Comparison of ENCODE assay signal across 9 cellular contexts in the genomic region with DNA sequence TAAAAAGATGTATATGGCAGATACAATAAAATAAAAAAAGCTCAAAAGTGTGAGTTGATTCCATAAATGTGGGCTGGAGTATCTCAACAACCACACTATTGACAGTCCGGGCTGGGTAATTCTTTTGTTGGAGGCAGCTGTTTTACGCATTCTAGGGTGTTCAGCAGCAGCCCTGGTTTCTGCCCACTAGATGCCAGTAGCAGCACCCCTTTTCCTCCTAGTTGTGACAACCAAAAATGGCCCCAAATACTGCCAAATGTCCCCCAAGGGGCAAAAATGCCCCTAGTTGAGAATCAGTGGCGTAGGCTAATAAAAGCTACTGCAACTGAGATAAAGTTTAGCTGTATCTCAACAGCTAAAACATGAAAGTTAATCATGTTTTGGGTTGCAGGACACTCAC. TPM values are rescaled to one million over a fixed set of nuclear protein-coding genes. Genes with fewer than 3 reads are reported as not detected.
DNase-seq lines count a peak whose midpoint lies in the region; ATAC-seq, FAIRE-seq and TF ChIP-seq lines count a peak whose summit lies in the region.
"Had no signal": no experiment of that assay in that cellular context is flagged by ENCODE, and none has a peak within 500 bp of the region (broad histone marks: within the 10 kb centered on the region; RNA-seq: fewer than 3 reads in every experiment).

No MANE protein-coding gene starts in this region.

- TF ChIP-seq RAD21 in A549 (conservative IDR thresholded peaks at IDR 0.05 in 1 of 2, IDR thresholded peaks at IDR 0.05 in 1 of 2): peak; percentile 55 to 61

- no peak overlapping the region for H3K4me3 ChIP-seq in A549

- TF ChIP-seq EP300 in A549 (IDR thresholded peaks at IDR 0.05): no peak

- no peaks in the 10 kb centered on the region for H3K4me1 ChIP-seq in A549

- peaks cover 9% of the 10 kb centered on the region; the same call in 2 of the 3 replicates for H3K9me3 ChIP-seq in A549

- no peak for FAIRE-seq in A549 (lab: Jason Lieb, UNC)
- FAIRE-seq: colon had no signal

- POLR2A ChIA-PET in A549 (lab: Yijun Ruan, JAX): no interaction called here

- CTCF ChIA-PET in A549 (lab: Yijun Ruan, JAX): interaction anchor here (0.6 to 1.2 kb wide), 3 partner anchors 37 to 252 kb away, joined by 3 to 5 read pairs (median 4); no protein-coding TSS in a partner anchor

- 89% methylated on average over 3 of the region's 3 CpGs for WGBS in A549 (ENCODE audit: missing lambda C conversion rate)

- intact Hi-C loops in Right ventricle myocardium superior (cut with DNase I): no loop called here

- TF ChIP-seq CTCF in A549 (IDR thresholded peaks at IDR 0.05) (peak; percentile 46), GM12873 (IDR thresholded peaks at IDR 0.05; ENCODE audit: insufficient read depth, low read depth, low read length, missing control alignments) (peak; percentile 56)

- H3K4me2 ChIP-seq in A549: no peak overlapping the region

- no peak for TF ChIP-seq POLR2A in A549 (IDR thresholded peaks at IDR 0.05; ENCODE audit: low read length)

- ATAC-seq in A549: peak; percentile 69 to 84
- peak; percentile 78 for ATAC-seq in Right ventricle myocardium superior (ENCODE audit: poor library complexity)
- ATAC-seq in HG02884 (IDR thresholded peaks at IDR 0.05; ENCODE audit: unreplicated experiment): no peak
- ATAC-seq in GM19351 (IDR thresholded peaks at IDR 0.05; ENCODE audit: unreplicated experiment): no peak

- DNase-seq in A549 (ENCODE audit: low read depth in 1 of 2, low spot score in 1 of 2) (peak in 1 of 2 experiments; percentile 32), Right ventricle myocardium superior (no peak), NCI-H774 (lab: John Stamatoyannopoulos, UW) (no peak)
- DNase-seq in activated CD4-positive, alpha-beta T cell treated with anti-CD3 and anti-CD28 coated beads for 4 hours: peak; percentile 16 to 33
- DNase-seq in stimulated activated CD8-positive, alpha-beta memory T cell treated with anti-CD3 and anti-CD28 coated beads, Interleukin-12 subunit alpha, Interleukin-12 subunit beta, amount 100 ng/mL, for 1 hour (ENCODE audit: low read depth): peak; percentile 9

- no peak overlapping the region for H3K27ac ChIP-seq in A549

TF ChIP-seq in A549, 52 proteins besides CTCF, POLR2A, EP300 and RAD21:
- peak; percentile 34; the same call in 1 of the 3 replicates for TF ChIP-seq SMC3 (IDR thresholded peaks at IDR 0.05)
- TF ChIP-seq, protein P1, sequence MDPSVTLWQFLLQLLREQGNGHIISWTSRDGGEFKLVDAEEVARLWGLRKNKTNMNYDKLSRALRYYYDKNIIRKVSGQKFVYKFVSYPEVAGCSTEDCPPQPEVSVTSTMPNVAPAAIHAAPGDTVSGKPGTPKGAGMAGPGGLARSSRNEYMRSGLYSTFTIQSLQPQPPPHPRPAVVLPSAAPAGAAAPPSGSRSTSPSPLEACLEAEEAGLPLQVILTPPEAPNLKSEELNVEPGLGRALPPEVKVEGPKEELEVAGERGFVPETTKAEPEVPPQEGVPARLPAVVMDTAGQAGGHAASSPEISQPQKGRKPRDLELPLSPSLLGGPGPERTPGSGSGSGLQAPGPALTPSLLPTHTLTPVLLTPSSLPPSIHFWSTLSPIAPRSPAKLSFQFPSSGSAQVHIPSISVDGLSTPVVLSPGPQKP (IDR thresholded peaks at IDR 0.05; ENCODE audit: low read depth, low read length): no peak

RNA-seq across cellular contexts. Expression of a gene that starts 44.7 kb away (rescaled TPM):
- 175 and 246 TPM in 2 replicates for polyA plus RNA-seq in A549 (2011; rRNA removed)
- polyA plus RNA-seq in A549 (2012; cell fraction: cytosol; rRNA removed): 60.1 and 66.2 TPM in 2 replicates
- polyA plus RNA-seq in A549 (2012; cell fraction: nucleus; rRNA removed): 14.5 and 21.6 TPM in 2 replicates
- 108 to 109 TPM (median 108 TPM) in 3 replicates for polyA plus RNA-seq in A549 (2017; fragmentation: RNase III; extraction: RNeasy Plus Mini Kit Qiagen cat#74134 plus additional on column Dnase treatment)
- polyA minus RNA-seq in A549 (2011; rRNA and poly(A)+ RNA removed): 58.5 and 73.4 TPM in 2 replicates
- 173 TPM for total RNA-seq in Right ventricle myocardium superior

Comparison
In these comparisons a context has a peak if more than half of its experiments do, and no peak if none do; other contexts are left out.
1. ATAC-seq: peak in A549 (2 of 2) and Right ventricle myocardium superior (single experiment); none in HG02884 (single experiment) and GM19351 (single experiment).
2. DNase-seq: peak in activated CD4-positive, alpha-beta T cell treated with anti-CD3 and anti-CD28 coated beads for 4 hours (2 of 2) and stimulated activated CD8-positive, alpha-beta memory T cell treated with anti-CD3 and anti-CD28 coated beads, Interleukin-12 subunit alpha, Interleukin-12 subunit beta, amount 100 ng/mL, for 1 hour (single experiment); none in Right ventricle myocardium superior (single experiment) and NCI-H774 (single experiment).